Comparison of ENCODE assay signal across 10 cellular contexts in genomic region chr14:78398216-78398615, GRCh38.
"Had no signal": no experiment of that assay in that cellular context is flagged by ENCODE, and none has a peak within 500 bp of the region (broad histone marks: within the 10 kb centered on the region; RNA-seq: fewer than 3 reads in every experiment).

No MANE protein-coding gene starts in this region.

- FAIRE-seq: HTR-8/SVneo, K562 had no signal

- H2AFZ ChIP-seq: GM23248 had no signal

- H3K4me3 Mint-ChIP-seq: HFFc6 had no signal

- H3K4me3 ChIP-seq: GM23248, HAP-1, K562 had no signal

- H3K9ac ChIP-seq: GM23248 had no signal

- DNase-seq: GM23248, GOT3, H7, HFFc6, IMR-90, KG1 had no signal

- H3K27ac ChIP-seq: GM23248 had no signal

- H3K27ac Mint-ChIP-seq: HFFc6 had no signal

- H3K9me3 ChIP-seq: HAP-1 had no signal

- ATAC-seq: HCT116, K562 had no signal

- H3K4me1 ChIP-seq: HAP-1 had no signal

- H3K36me3 ChIP-seq: HAP-1 had no signal
